ENCODE assay signal across 11 cellular contexts in genomic region chr6:9360881-9361280, GRCh38.
"Had no signal": no experiment of that assay in that cellular context is flagged by ENCODE, and none has a peak within 500 bp of the region (broad histone marks: within the 10 kb centered on the region; RNA-seq: fewer than 3 reads in every experiment).

No MANE protein-coding gene starts in this region.

- H3K4me1 ChIP-seq: testis had no signal

- H3K36me3 ChIP-seq: left ventricle myocardium inferior had no signal

- H3K9me3 ChIP-seq: testis had no signal

- H3K27ac ChIP-seq: left ventricle myocardium inferior, testis had no signal

- DNase-seq: activated CD4-positive, alpha-beta T cell treated with anti-CD3 and anti-CD28 coated beads, Interleukin-2, amount 50 U/mL, for 4 hours; activated CD4-positive, CD25-positive, alpha-beta regulatory T cell treated with anti-CD3 and anti-CD28 coated beads, Interleukin-2, amount 50 U/mL, for 72 hours; activated effector memory CD4-positive, alpha-beta T cell treated with Interleukin-2 at 50 U/mL for 16 hours; activated T-cell treated with anti-CD3 and anti-CD28 coated beads, Interleukin-2, amount 50 U/mL, for 24 hours; amygdala; endodermal cell; left ventricle myocardium inferior; mesenchymal stem cell; stimulated activated CD4-positive, alpha-beta T cell treated with anti-CD3 and anti-CD28 coated beads, Interleukin-4, amount 100 ng/mL, for 24 hours; T-helper 2 cell; testis had no signal

- H3K4me3 ChIP-seq: left ventricle myocardium inferior, testis had no signal

- H3K27me3 ChIP-seq: testis had no signal
